Comparison of ENCODE assay signal across 1 cellular context in genomic region chr21:44518684-44519083, GRCh38.
TF ChIP-seq lines count a peak whose summit lies in the region.

No MANE protein-coding gene starts in this region.

TF ChIP-seq in H1, 55 proteins besides CTCF, POLR2A, EP300 and RAD21:
- TF ChIP-seq ASH2L (IDR thresholded peaks at IDR 0.05; ENCODE audit: low read length) = no peak
- TF ChIP-seq BRCA1 (IDR thresholded peaks at IDR 0.05; ENCODE audit: low read depth, low read length) = no peak
- 0 out of 2 replicates have a peak, but pooled peaks have one; percentile 26 for TF ChIP-seq POLR2AphosphoS5 (IDR thresholded peaks at IDR 0.05; ENCODE audit: low read depth, low read length)
- no peak for TF ChIP-seq PHF8 (conservative IDR thresholded peaks at IDR 0.05; ENCODE audit: low read depth, low read length)
- no peak for TF ChIP-seq EGR1 (IDR thresholded peaks at IDR 0.05; ENCODE audit: borderline replicate concordance, low read depth, low read length)
